ENCODE assay signal across 1 cellular context in genomic region chr11:47337229-47337924, GRCh38.
TF ChIP-seq lines count a peak whose summit lies in the region.

No MANE protein-coding gene starts in this region.

TF ChIP-seq in HepG2, 621 proteins besides CTCF, POLR2A, EP300 and RAD21:
- TF ChIP-seq TAF1 (CRISPR knock-in tag; IDR thresholded peaks at IDR 0.05), result no peak
- TF ChIP-seq ZBTB38 (CRISPR knock-in tag; IDR thresholded peaks at IDR 0.05), result peak; percentile 96
- TF ChIP-seq, protein P1, sequence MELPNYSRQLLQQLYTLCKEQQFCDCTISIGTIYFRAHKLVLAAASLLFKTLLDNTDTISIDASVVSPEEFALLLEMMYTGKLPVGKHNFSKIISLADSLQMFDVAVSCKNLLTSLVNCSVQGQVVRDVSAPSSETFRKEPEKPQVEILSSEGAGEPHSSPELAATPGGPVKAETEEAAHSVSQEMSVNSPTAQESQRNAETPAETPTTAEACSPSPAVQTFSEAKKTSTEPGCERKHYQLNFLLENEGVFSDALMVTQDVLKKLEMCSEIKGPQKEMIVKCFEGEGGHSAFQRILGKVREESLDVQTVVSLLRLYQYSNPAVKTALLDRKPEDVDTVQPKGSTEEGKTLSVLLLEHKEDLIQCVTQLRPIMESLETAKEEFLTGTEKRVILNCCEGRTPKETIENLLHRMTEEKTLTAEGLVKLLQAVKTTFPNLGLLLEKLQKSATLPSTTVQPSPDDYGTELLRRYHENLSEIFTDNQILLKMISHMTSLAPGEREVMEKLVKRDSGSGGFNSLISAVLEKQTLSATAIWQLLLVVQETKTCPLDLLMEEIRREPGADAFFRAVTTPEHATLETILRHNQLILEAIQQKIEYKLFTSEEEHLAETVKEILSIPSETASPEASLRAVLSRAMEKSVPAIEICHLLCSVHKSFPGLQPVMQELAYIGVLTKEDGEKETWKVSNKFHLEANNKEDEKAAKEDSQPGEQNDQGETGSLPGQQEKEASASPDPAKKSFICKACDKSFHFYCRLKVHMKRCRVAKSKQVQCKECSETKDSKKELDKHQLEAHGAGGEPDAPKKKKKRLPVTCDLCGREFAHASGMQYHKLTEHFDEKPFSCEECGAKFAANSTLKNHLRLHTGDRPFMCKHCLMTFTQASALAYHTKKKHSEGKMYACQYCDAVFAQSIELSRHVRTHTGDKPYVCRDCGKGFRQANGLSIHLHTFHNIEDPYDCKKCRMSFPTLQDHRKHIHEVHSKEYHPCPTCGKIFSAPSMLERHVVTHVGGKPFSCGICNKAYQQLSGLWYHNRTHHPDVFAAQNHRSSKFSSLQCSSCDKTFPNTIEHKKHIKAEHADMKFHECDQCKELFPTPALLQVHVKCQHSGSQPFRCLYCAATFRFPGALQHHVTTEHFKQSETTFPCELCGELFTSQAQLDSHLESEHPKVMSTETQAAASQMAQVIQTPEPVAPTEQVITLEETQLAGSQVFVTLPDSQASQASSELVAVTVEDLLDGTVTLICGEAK (IDR thresholded peaks at IDR 0.05), result no peak
- TF ChIP-seq, protein P1 (CRISPR knock-in tag; IDR thresholded peaks at IDR 0.05), result no peak
- no peak for TF ChIP-seq ZNF883 (CRISPR knock-in tag; IDR thresholded peaks at IDR 0.05; ENCODE audit: not compliant biosample characterization)
- TF ChIP-seq ZNF549 (CRISPR knock-in tag; IDR thresholded peaks at IDR 0.05), result no peak
- TF ChIP-seq ZHX2 (IDR thresholded peaks at IDR 0.05; ENCODE audit: low read depth), result 0 out of 2 replicates have a peak, but pooled peaks have one; percentile 12
- no peak for TF ChIP-seq ZHX2 (CRISPR knock-in tag; IDR thresholded peaks at IDR 0.05; ENCODE audit: borderline replicate concordance)
- TF ChIP-seq PAWR (CRISPR knock-in tag; IDR thresholded peaks at IDR 0.05; ENCODE audit: borderline replicate concordance), result no peak
- TF ChIP-seq, protein P2, sequence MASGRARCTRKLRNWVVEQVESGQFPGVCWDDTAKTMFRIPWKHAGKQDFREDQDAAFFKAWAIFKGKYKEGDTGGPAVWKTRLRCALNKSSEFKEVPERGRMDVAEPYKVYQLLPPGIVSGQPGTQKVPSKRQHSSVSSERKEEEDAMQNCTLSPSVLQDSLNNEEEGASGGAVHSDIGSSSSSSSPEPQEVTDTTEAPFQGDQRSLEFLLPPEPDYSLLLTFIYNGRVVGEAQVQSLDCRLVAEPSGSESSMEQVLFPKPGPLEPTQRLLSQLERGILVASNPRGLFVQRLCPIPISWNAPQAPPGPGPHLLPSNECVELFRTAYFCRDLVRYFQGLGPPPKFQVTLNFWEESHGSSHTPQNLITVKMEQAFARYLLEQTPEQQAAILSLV (CRISPR knock-in tag; IDR thresholded peaks at IDR 0.05; ENCODE audit: borderline replicate concordance), result no peak
- TF ChIP-seq KLF6 (CRISPR knock-in tag; IDR thresholded peaks at IDR 0.05), result no peak
- TF ChIP-seq HOXA3 (CRISPR knock-in tag; IDR thresholded peaks at IDR 0.05), result 0 out of 2 replicates have a peak, but pooled peaks have one; percentile 21
- no peak for TF ChIP-seq JARID2 (CRISPR knock-in tag; IDR thresholded peaks at IDR 0.05; ENCODE audit: insufficient replicate concordance)
- TF ChIP-seq ZNF350 (CRISPR knock-in tag; IDR thresholded peaks at IDR 0.05; ENCODE audit: borderline replicate concordance, low read depth), result no peak
- TF ChIP-seq ZSCAN29 (CRISPR knock-in tag; conservative IDR thresholded peaks at IDR 0.05), result 0 out of 2 replicates have a peak, but pooled peaks have one; percentile 32
- TF ChIP-seq, protein P3, sequence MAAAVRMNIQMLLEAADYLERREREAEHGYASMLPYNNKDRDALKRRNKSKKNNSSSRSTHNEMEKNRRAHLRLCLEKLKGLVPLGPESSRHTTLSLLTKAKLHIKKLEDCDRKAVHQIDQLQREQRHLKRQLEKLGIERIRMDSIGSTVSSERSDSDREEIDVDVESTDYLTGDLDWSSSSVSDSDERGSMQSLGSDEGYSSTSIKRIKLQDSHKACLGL (CRISPR knock-in tag; IDR thresholded peaks at IDR 0.05), result no peak
- TF ChIP-seq ZBTB33 (CRISPR knock-in tag; IDR thresholded peaks at IDR 0.05), result peak; percentile 93
- TF ChIP-seq TARDBP (CRISPR knock-in tag; IDR thresholded peaks at IDR 0.05), result no peak
- no peak for TF ChIP-seq ZNF281 (CRISPR knock-in tag; IDR thresholded peaks at IDR 0.05; ENCODE audit: borderline replicate concordance)
- TF ChIP-seq ZNF331 (CRISPR knock-in tag; IDR thresholded peaks at IDR 0.05), result no peak
- no peak for TF ChIP-seq DR1 (CRISPR knock-in tag; IDR thresholded peaks at IDR 0.05)
- TF ChIP-seq, protein P4, sequence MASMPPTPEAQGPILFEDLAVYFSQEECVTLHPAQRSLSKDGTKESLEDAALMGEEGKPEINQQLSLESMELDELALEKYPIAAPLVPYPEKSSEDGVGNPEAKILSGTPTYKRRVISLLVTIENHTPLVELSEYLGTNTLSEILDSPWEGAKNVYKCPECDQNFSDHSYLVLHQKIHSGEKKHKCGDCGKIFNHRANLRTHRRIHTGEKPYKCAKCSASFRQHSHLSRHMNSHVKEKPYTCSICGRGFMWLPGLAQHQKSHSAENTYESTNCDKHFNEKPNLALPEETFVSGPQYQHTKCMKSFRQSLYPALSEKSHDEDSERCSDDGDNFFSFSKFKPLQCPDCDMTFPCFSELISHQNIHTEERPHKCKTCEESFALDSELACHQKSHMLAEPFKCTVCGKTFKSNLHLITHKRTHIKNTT (CRISPR knock-in tag; IDR thresholded peaks at IDR 0.05), result no peak
- TF ChIP-seq ZNF138 (CRISPR knock-in tag; IDR thresholded peaks at IDR 0.05; ENCODE audit: low read depth), result no peak
- TF ChIP-seq FOSL2 (CRISPR knock-in tag; IDR thresholded peaks at IDR 0.05), result peak; percentile 29; the same call in 1 of the 2 replicates
- no peak for TF ChIP-seq ISL2 (CRISPR knock-in tag; IDR thresholded peaks at IDR 0.05)
- no peak for TF ChIP-seq ZNF7 (CRISPR knock-in tag; IDR thresholded peaks at IDR 0.05)
- no peak for TF ChIP-seq ZNF10 (CRISPR knock-in tag; IDR thresholded peaks at IDR 0.05; ENCODE audit: borderline replicate concordance, low read depth)
